In the genomic region with DNA sequence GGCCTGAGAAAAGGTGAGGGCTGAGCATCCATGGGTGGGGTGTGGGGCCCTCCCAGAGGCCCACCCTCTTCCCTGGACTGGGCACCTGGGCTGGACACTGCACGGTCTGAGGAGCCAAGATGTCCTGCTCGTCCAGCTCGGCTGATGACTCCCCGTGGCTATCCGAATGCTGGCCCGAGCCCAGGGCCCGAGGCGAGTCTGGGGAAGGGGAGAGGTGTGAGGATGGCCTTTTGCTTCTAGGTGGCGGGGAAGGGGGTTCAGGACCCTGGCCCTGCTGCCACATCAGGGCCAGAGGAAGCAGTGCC, we compare ENCODE assay signal across 1 cellular context.
TF ChIP-seq lines count a peak whose summit lies in the region.

No MANE protein-coding gene starts in this region.

TF ChIP-seq in H1, 55 proteins besides CTCF, POLR2A, EP300 and RAD21:
- TF ChIP-seq POU5F1 (IDR thresholded peaks at IDR 0.05; ENCODE audit: low read depth, low read length) (no peak), CEBPB (IDR thresholded peaks at IDR 0.05; ENCODE audit: low read depth, low read length) (no peak), SRF (IDR thresholded peaks at IDR 0.05; ENCODE audit: low read depth, low read length) (no peak), CBX8 (IDR thresholded peaks at IDR 0.05; ENCODE audit: borderline replicate concordance, low read depth, low read length) (no peak), GABPA (IDR thresholded peaks at IDR 0.05; ENCODE audit: borderline replicate concordance, insufficient read depth, low read length) (no peak)
- TF ChIP-seq, protein P1, sequence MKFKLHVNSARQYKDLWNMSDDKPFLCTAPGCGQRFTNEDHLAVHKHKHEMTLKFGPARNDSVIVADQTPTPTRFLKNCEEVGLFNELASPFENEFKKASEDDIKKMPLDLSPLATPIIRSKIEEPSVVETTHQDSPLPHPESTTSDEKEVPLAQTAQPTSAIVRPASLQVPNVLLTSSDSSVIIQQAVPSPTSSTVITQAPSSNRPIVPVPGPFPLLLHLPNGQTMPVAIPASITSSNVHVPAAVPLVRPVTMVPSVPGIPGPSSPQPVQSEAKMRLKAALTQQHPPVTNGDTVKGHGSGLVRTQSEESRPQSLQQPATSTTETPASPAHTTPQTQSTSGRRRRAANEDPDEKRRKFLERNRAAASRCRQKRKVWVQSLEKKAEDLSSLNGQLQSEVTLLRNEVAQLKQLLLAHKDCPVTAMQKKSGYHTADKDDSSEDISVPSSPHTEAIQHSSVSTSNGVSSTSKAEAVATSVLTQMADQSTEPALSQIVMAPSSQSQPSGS (IDR thresholded peaks at IDR 0.05; ENCODE audit: low read length), result no peak
